ENCODE assay signal across 12 cellular contexts in genomic region chr3:127819656-127820055, GRCh38. TPM values are rescaled to one million over a fixed set of nuclear protein-coding genes. Genes with fewer than 3 reads are reported as not detected.
DNase-seq lines count a peak whose midpoint lies in the region; ATAC-seq and TF ChIP-seq lines count a peak whose summit lies in the region.
"Had no signal": no experiment of that assay in that cellular context is flagged by ENCODE, and none has a peak within 500 bp of the region (broad histone marks: within the 10 kb centered on the region; RNA-seq: fewer than 3 reads in every experiment).

No MANE protein-coding gene starts in this region.

- WGBS in psoas muscle, 3 donors, result 64 to 92% (median 83%) methylated on average over 2 of the region's 2 CpGs

- DNase-seq in PC-9 (no peak), fibroblast of lung (ENCODE audit: low read depth in 2 of 2) (no peak), psoas muscle (no peak), uterus (no peak), hypothalamus (lab: John Stamatoyannopoulos, UW) (no peak), NCI-H226 (no peak)
- DNase-seq in activated CD8-positive, alpha-beta T cell treated with anti-CD3 and anti-CD28 coated beads, Interleukin-2, amount 10 ng/mL, durations not matched to agents 7 days and 5 days, result no peak
- DNase-seq: amniotic stem cell; naive thymus-derived CD4-positive, alpha-beta T cell; NK-92 treated with Interleukin-12 subunit alpha and Interleukin-12 subunit beta, amount 100 ng/mL, for 24 hours had no signal

- no peak overlapping the region for H3K9ac ChIP-seq in fibroblast of lung (ENCODE audit: insufficient read depth, low read length)

- no peak for ATAC-seq in psoas muscle
- no peak for ATAC-seq in activated CD8-positive, alpha-beta T cell treated with anti-CD3 and anti-CD28 coated beads, Interleukin-2, amount 10 ng/mL, durations not matched to agents 7 days and 5 days
- ATAC-seq: naive thymus-derived CD4-positive, alpha-beta T cell had no signal

- peaks cover 68% of the 10 kb centered on the region for H3F3A ChIP-seq in PC-9 (ENCODE audit: insufficient read depth, low read depth)

- peaks cover 20% of the 10 kb centered on the region for H3K79me2 ChIP-seq in ACC112 (ENCODE audit: control insufficient read depth, insufficient read depth, low read length, unreplicated experiment)
- peaks cover 9% of the 10 kb centered on the region for H3K79me2 ChIP-seq in PC-9 (ENCODE audit: low read depth)
- H3K79me2 ChIP-seq in fibroblast of lung (ENCODE audit: control insufficient read depth, insufficient read depth, low read length), result peaks cover 45% of the 10 kb centered on the region

- no peaks in the 10 kb centered on the region for H3K9me2 ChIP-seq in PC-9 (ENCODE audit: insufficient read depth)

- no peaks in the 10 kb centered on the region for H4K20me1 ChIP-seq in PC-9 (ENCODE audit: insufficient read depth)
- H4K20me1 ChIP-seq in fibroblast of lung (ENCODE audit: control insufficient read depth, extremely low read depth, insufficient read depth, low read length), result no peaks in the 10 kb centered on the region

- intact Hi-C loops in PC-9 (cut with micrococcal nuclease; ENCODE audit: unreplicated experiment) (no loop called here), psoas muscle (cut with DNase I) (loop anchor here (5.0 kb wide), 6 partner anchors 32 to 147 kb away; partner anchors contain the start of genes ABTB1 (in 1 of the 2) and KBTBD12 (in 1 of the 2)), uterus (cut with DNase I; ENCODE audit: low total_unique reads) (no loop called here)

- H3K27ac ChIP-seq in ACC112 (ENCODE audit: low read depth, low read length), result no peak overlapping the region
- peak overlapping the region; percentile 93 for H3K27ac ChIP-seq in PC-9
- peak overlapping the region; percentile 80 for H3K27ac ChIP-seq in fibroblast of lung (ENCODE audit: insufficient read depth, low read length)
- peak overlapping the region; percentile 93 for H3K27ac ChIP-seq in psoas muscle
- H3K27ac ChIP-seq in uterus, result no peak overlapping the region

- H3K9me3 ChIP-seq in PC-9 (ENCODE audit: insufficient read depth, low read depth), result no peaks in the 10 kb centered on the region
- no peaks in the 10 kb centered on the region for H3K9me3 ChIP-seq in fibroblast of lung (ENCODE audit: control insufficient read depth, insufficient read depth, low read depth, low read length)
- H3K9me3 ChIP-seq in psoas muscle, result no peaks in the 10 kb centered on the region
- H3K9me3 ChIP-seq in uterus, result no peaks in the 10 kb centered on the region

- CTCF ChIA-PET in PC-9 (lab: Charles Lee), result interaction anchor here (1.8 kb wide), 1 partner anchor 29 kb away, joined by 19 read pairs; no protein-coding TSS in a partner anchor
- CTCF ChIA-PET in activated CD8-positive, alpha-beta T cell treated with anti-CD3 and anti-CD28 coated beads, Interleukin-2, amount 10 ng/mL, durations not matched to agents 7 days and 5 days (lab: Charles Lee), result interaction anchor here (8.2 kb wide), 1 partner anchor 29 kb away, joined by 63 read pairs; no protein-coding TSS in a partner anchor

- peaks cover 28% of the 10 kb centered on the region for H3K4me1 Mint-ChIP-seq in activated CD8-positive, alpha-beta T cell treated with anti-CD3 and anti-CD28 coated beads, Interleukin-2, amount 10 ng/mL, durations not matched to agents 7 days and 5 days (ENCODE audit: low read depth)

- no peaks in the 10 kb centered on the region for H3K27me3 ChIP-seq in ACC112 (ENCODE audit: insufficient read depth, low read length)
- no peaks in the 10 kb centered on the region for H3K27me3 ChIP-seq in PC-9 (ENCODE audit: insufficient read depth, low read depth)
- H3K27me3 ChIP-seq in fibroblast of lung (ENCODE audit: control insufficient read depth, insufficient read depth, low read length), result no peaks in the 10 kb centered on the region
- no peaks in the 10 kb centered on the region for H3K27me3 ChIP-seq in psoas muscle (ENCODE audit: insufficient read depth in 3 of 3, low read length in 2 of 3)
- no peaks in the 10 kb centered on the region for H3K27me3 ChIP-seq in uterus

- TF ChIP-seq CTCF in PC-9 (conservative IDR thresholded peaks at IDR 0.05), result no peak
- TF ChIP-seq CTCF in fibroblast of lung (conservative IDR thresholded peaks at IDR 0.05 in 1 of 2, IDR thresholded peaks at IDR 0.05 in 1 of 2; ENCODE audit: low read depth in 1 of 2, low read length in 2 of 2), result no peak
- TF ChIP-seq CTCF in psoas muscle (IDR thresholded peaks at IDR 0.05), result no peak
- no peak for TF ChIP-seq CTCF in uterus (IDR thresholded peaks at IDR 0.05)

- peaks cover 2% of the 10 kb centered on the region for H3K36me3 Mint-ChIP-seq in activated CD8-positive, alpha-beta T cell treated with anti-CD3 and anti-CD28 coated beads, Interleukin-2, amount 10 ng/mL, durations not matched to agents 7 days and 5 days (ENCODE audit: low read depth)
- H3K36me3 Mint-ChIP-seq: WTC11 had no signal

- no peak for TF ChIP-seq POLR2A in uterus (IDR thresholded peaks at IDR 0.05)

- H3K27me3 Mint-ChIP-seq in activated CD8-positive, alpha-beta T cell treated with anti-CD3 and anti-CD28 coated beads, Interleukin-2, amount 10 ng/mL, durations not matched to agents 7 days and 5 days (ENCODE audit: low read depth), result peaks cover 53% of the 10 kb centered on the region

- no peaks in the 10 kb centered on the region for H3K9me3 Mint-ChIP-seq in activated CD8-positive, alpha-beta T cell treated with anti-CD3 and anti-CD28 coated beads, Interleukin-2, amount 10 ng/mL, durations not matched to agents 7 days and 5 days (ENCODE audit: insufficient read depth)
- H3K9me3 Mint-ChIP-seq: naive thymus-derived CD4-positive, alpha-beta T cell; WTC11 had no signal

- H2AFZ ChIP-seq in ACC112 (ENCODE audit: low read length, unreplicated experiment), result no peak overlapping the region
- H2AFZ ChIP-seq in PC-9, result no peak overlapping the region
- no peak overlapping the region for H2AFZ ChIP-seq in fibroblast of lung (ENCODE audit: low read length)

- no peak overlapping the region for H3K27ac Mint-ChIP-seq in activated CD8-positive, alpha-beta T cell treated with anti-CD3 and anti-CD28 coated beads, Interleukin-2, amount 10 ng/mL, durations not matched to agents 7 days and 5 days
- H3K27ac Mint-ChIP-seq: naive thymus-derived CD4-positive, alpha-beta T cell; WTC11 had no signal

- no TSS peak for BruUV-seq in PC-9 (replicated peaks; lab: Mats Ljungman, UMichigan)

- H3K4me3 ChIP-seq in ACC112 (ENCODE audit: low read depth, low read length) (peak overlapping the region; percentile 44; the same call in 1 of the 2 replicates), PC-9 (peak overlapping the region; percentile 76; the same call in 1 of the 2 replicates), fibroblast of lung (replicated peaks in 1 of 4; ENCODE audit: control extremely low read depth in 1 of 4, insufficient read depth in 1 of 4, low read depth in 3 of 4, low read length in 4 of 4) (peak overlapping the region in 1 of 4 experiments; percentile 74), psoas muscle (peak overlapping the region; percentile 91), uterus (no peak overlapping the region)

- no peak overlapping the region for H3K4me3 Mint-ChIP-seq in activated CD8-positive, alpha-beta T cell treated with anti-CD3 and anti-CD28 coated beads, Interleukin-2, amount 10 ng/mL, durations not matched to agents 7 days and 5 days
- H3K4me3 Mint-ChIP-seq: naive thymus-derived CD4-positive, alpha-beta T cell had no signal

- peaks cover 11% of the 10 kb centered on the region; the same call in 1 of the 2 replicates for H3K36me3 ChIP-seq in ACC112 (ENCODE audit: insufficient read depth, low read length)
- H3K36me3 ChIP-seq in PC-9 (ENCODE audit: low read depth), result peaks cover 5% of the 10 kb centered on the region
- H3K36me3 ChIP-seq in fibroblast of lung (ENCODE audit: control insufficient read depth, insufficient read depth, low read length), result peaks cover 21% of the 10 kb centered on the region
- peaks cover 0 to 8% of the 10 kb centered on the region in 2 donors for H3K36me3 ChIP-seq in psoas muscle (ENCODE audit: insufficient read depth in 1 of 2, low read depth in 1 of 2)
- no peaks in the 10 kb centered on the region for H3K36me3 ChIP-seq in uterus

- H3K4me2 ChIP-seq in PC-9 (peak overlapping the region; percentile 81), fibroblast of lung (ENCODE audit: extremely low read depth, insufficient read depth, low read length) (peak overlapping the region; percentile 92)

- H3K4me1 ChIP-seq in ACC112 (ENCODE audit: control insufficient read depth, insufficient read depth, low read length, unreplicated experiment) (peaks cover 37% of the 10 kb centered on the region), PC-9 (replicated peaks; ENCODE audit: insufficient read depth) (peaks cover 74% of the 10 kb centered on the region), fibroblast of lung (ENCODE audit: control insufficient read depth, extremely low read depth, insufficient read depth, low read length) (peaks cover 24% of the 10 kb centered on the region), psoas muscle (peaks cover 61% of the 10 kb centered on the region), uterus (no peaks in the 10 kb centered on the region)

- POLR2A ChIA-PET in PC-9 (lab: Charles Lee; ENCODE audit: unreplicated experiment), result no interaction called here
- POLR2A ChIA-PET in activated CD8-positive, alpha-beta T cell treated with anti-CD3 and anti-CD28 coated beads, Interleukin-2, amount 10 ng/mL, durations not matched to agents 7 days and 5 days (lab: Charles Lee), result no interaction called here

RNA-seq across cellular contexts. Expression of gene MGLL, which starts 2.7 kb away (rescaled TPM):
- total RNA-seq in PC-9 (2021), result 28.2 and 30.7 TPM in 2 replicates
- 15.2 and 60.1 TPM in 2 replicates for total RNA-seq in fibroblast of lung
- 69.8 and 122 TPM in 2 replicates for polyA plus RNA-seq in fibroblast of lung
- polyA plus RNA-seq in fibroblast of lung (2012), result 101 and 175 TPM in 2 replicates
- 75.2 and 302 TPM in 2 replicates for polyA minus RNA-seq in fibroblast of lung (ENCODE audit: low replicate concordance)
- total RNA-seq in psoas muscle, result 10 to 100 TPM; 53.7 to 85.6 (median 63.2) TPM
- polyA plus RNA-seq in psoas muscle, result 10 to 100 TPM; 32.8 to 64.9 (median 47.5) TPM
- 10 to 100 TPM; 12.6 to 44.8 (median 32.3) TPM for total RNA-seq in uterus
- 1 to 10 TPM; 1.5 to 2.2 TPM for total RNA-seq in activated CD8-positive, alpha-beta T cell treated with anti-CD3 and anti-CD28 coated beads, Interleukin-2, amount 10 ng/mL, durations not matched to agents 7 days and 5 days
- polyA plus RNA-seq: naive thymus-derived CD4-positive, alpha-beta T cell had no signal

Comparison
In these comparisons a context has a peak if more than half of its experiments do, and no peak if none do; other contexts are left out.
1. H3K27ac ChIP-seq: peak in PC-9 (single experiment), fibroblast of lung (single experiment) and psoas muscle (single experiment); none in ACC112 (single experiment) and uterus (0 of 2).
2. H3K4me3 ChIP-seq: peak in ACC112 (single experiment), PC-9 (single experiment) and psoas muscle (single experiment); none in uterus (0 of 2).
3. intact Hi-C loops: an anchor here in psoas muscle (5.0 kb wide); none called in PC-9 and uterus.